1 cellular context compared by ENCODE assay signal in genomic region chr1:116372651-116373444, GRCh38.
TF ChIP-seq lines count a peak whose summit lies in the region.

ATP1A1 (plus strand) TSS chr1:116373244; CDS start chr1:116373512, 268 bp downstream.

TF ChIP-seq in HepG2, 621 proteins besides CTCF, POLR2A, EP300 and RAD21 (continued from another document and continues in another):
- no peak; the same call in 1 of the 2 replicates for TF ChIP-seq TGIF2 (CRISPR knock-in tag; IDR thresholded peaks at IDR 0.05)
- TF ChIP-seq GTF3A (CRISPR knock-in tag; conservative IDR thresholded peaks at IDR 0.05): no peak
- no peak for TF ChIP-seq EEA1 (CRISPR knock-in tag; IDR thresholded peaks at IDR 0.05; ENCODE audit: borderline replicate concordance)
- TF ChIP-seq GZF1 (CRISPR knock-in tag; IDR thresholded peaks at IDR 0.05): 0 out of 2 replicates have a peak, but pooled peaks have one; percentile 40
- peak; percentile 94 for TF ChIP-seq ZMYM2 (CRISPR knock-in tag; IDR thresholded peaks at IDR 0.05)
- peak; percentile 68 for TF ChIP-seq RFX1 (IDR thresholded peaks at IDR 0.05)
- 0 out of 2 replicates have a peak, but pooled peaks have one; percentile 30 for TF ChIP-seq THRA (CRISPR knock-in tag; IDR thresholded peaks at IDR 0.05; ENCODE audit: borderline replicate concordance)
- TF ChIP-seq CBX5 (CRISPR knock-in tag; IDR thresholded peaks at IDR 0.05; ENCODE audit: borderline replicate concordance): peak; percentile 54; the same call in 1 of the 2 replicates
- no peak for TF ChIP-seq MAF1 (CRISPR knock-in tag; IDR thresholded peaks at IDR 0.05; ENCODE audit: borderline replicate concordance)
- no peak for TF ChIP-seq GRHL1 (CRISPR knock-in tag; conservative IDR thresholded peaks at IDR 0.05)
- TF ChIP-seq CBX2 (IDR thresholded peaks at IDR 0.05; ENCODE audit: low read depth, low read length): no peak
- TF ChIP-seq CBX2 (CRISPR knock-in tag; IDR thresholded peaks at IDR 0.05; ENCODE audit: low read depth): no peak
- 0 out of 2 replicates have a peak, but pooled peaks have one; percentile 11 for TF ChIP-seq NFYC (CRISPR knock-in tag; IDR thresholded peaks at IDR 0.05)
- peak; percentile 88 for TF ChIP-seq MAX (IDR thresholded peaks at IDR 0.05)
- peak; percentile 75 for TF ChIP-seq ZSCAN21 (CRISPR knock-in tag; IDR thresholded peaks at IDR 0.05; ENCODE audit: borderline replicate concordance)
- TF ChIP-seq ONECUT2 (CRISPR knock-in tag; IDR thresholded peaks at IDR 0.05): no peak
- TF ChIP-seq JUN (CRISPR knock-in tag; IDR thresholded peaks at IDR 0.05): no peak
- peak; percentile 72 for TF ChIP-seq ARNT2 (CRISPR knock-in tag; IDR thresholded peaks at IDR 0.05; ENCODE audit: low read depth)
- no peak for TF ChIP-seq ZNF296 (CRISPR knock-in tag; conservative IDR thresholded peaks at IDR 0.05)
- peak; percentile 42; the same call in 1 of the 2 replicates for TF ChIP-seq SAFB2 (CRISPR knock-in tag; IDR thresholded peaks at IDR 0.05; ENCODE audit: borderline replicate concordance, low read depth)
- TF ChIP-seq ZNF839 (CRISPR knock-in tag; IDR thresholded peaks at IDR 0.05; ENCODE audit: borderline replicate concordance): no peak
- no peak for TF ChIP-seq ZNF773 (CRISPR knock-in tag; IDR thresholded peaks at IDR 0.05; ENCODE audit: borderline replicate concordance)
- no peak for TF ChIP-seq TERF1 (CRISPR knock-in tag; IDR thresholded peaks at IDR 0.05)
- TF ChIP-seq MXD4 (CRISPR knock-in tag; IDR thresholded peaks at IDR 0.05): peak; percentile 78
- no peak for TF ChIP-seq ZNF432 (CRISPR knock-in tag; IDR thresholded peaks at IDR 0.05; ENCODE audit: borderline replicate concordance)
- TF ChIP-seq AKAP8 (CRISPR knock-in tag; IDR thresholded peaks at IDR 0.05): no peak
- no peak for TF ChIP-seq FOSL1 (CRISPR knock-in tag; IDR thresholded peaks at IDR 0.05; ENCODE audit: borderline replicate concordance)
- no peak for TF ChIP-seq CSRNP2 (CRISPR knock-in tag; conservative IDR thresholded peaks at IDR 0.05; ENCODE audit: low read depth)
- peak; percentile 56; the same call in 1 of the 2 replicates for TF ChIP-seq MEIS1 (CRISPR knock-in tag; IDR thresholded peaks at IDR 0.05; ENCODE audit: borderline replicate concordance)
- peak; percentile 94 for TF ChIP-seq POLR2G (IDR thresholded peaks at IDR 0.05; ENCODE audit: low read depth, low read length)
- TF ChIP-seq BRD4 (CRISPR knock-in tag; IDR thresholded peaks at IDR 0.05): peak; percentile 50; the same call in 1 of the 2 replicates
- 0 out of 2 replicates have a peak, but pooled peaks have one; percentile 16 for TF ChIP-seq BRCA1 (CRISPR knock-in tag; IDR thresholded peaks at IDR 0.05)
- TF ChIP-seq FIP1L1 (IDR thresholded peaks at IDR 0.05; ENCODE audit: borderline replicate concordance, insufficient read depth, low read depth, low read length): no peak
- TF ChIP-seq ZHX2 (IDR thresholded peaks at IDR 0.05; ENCODE audit: low read depth): no peak
- TF ChIP-seq ZHX2 (CRISPR knock-in tag; IDR thresholded peaks at IDR 0.05; ENCODE audit: borderline replicate concordance): peak; percentile 44; the same call in 1 of the 2 replicates
- TF ChIP-seq HMG20A (CRISPR knock-in tag; IDR thresholded peaks at IDR 0.05; ENCODE audit: borderline replicate concordance): no peak
- TF ChIP-seq ZNF275 (CRISPR knock-in tag; IDR thresholded peaks at IDR 0.05; ENCODE audit: borderline replicate concordance): no peak; the same call in 1 of the 2 replicates
- no peak for TF ChIP-seq MTF1 (CRISPR knock-in tag; IDR thresholded peaks at IDR 0.05)
- TF ChIP-seq MEF2D (CRISPR knock-in tag; IDR thresholded peaks at IDR 0.05): peak; percentile 39
- no peak for TF ChIP-seq ZNF263 (CRISPR knock-in tag; IDR thresholded peaks at IDR 0.05)
- no peak for TF ChIP-seq ZUFSP (CRISPR knock-in tag; IDR thresholded peaks at IDR 0.05; ENCODE audit: borderline replicate concordance)
- no peak for TF ChIP-seq ZNF619 (CRISPR knock-in tag; IDR thresholded peaks at IDR 0.05)
- no peak for TF ChIP-seq ZNF484 (CRISPR knock-in tag; IDR thresholded peaks at IDR 0.05; ENCODE audit: borderline replicate concordance, low read depth)
- 0 out of 2 replicates have a peak, but pooled peaks have one; percentile 35 for TF ChIP-seq ZNF556 (CRISPR knock-in tag; IDR thresholded peaks at IDR 0.05; ENCODE audit: borderline replicate concordance)
- TF ChIP-seq ZNF12 (CRISPR knock-in tag; IDR thresholded peaks at IDR 0.05): no peak
- TF ChIP-seq PHF8 (CRISPR knock-in tag; IDR thresholded peaks at IDR 0.05): peak; percentile 71
- TF ChIP-seq ZMAT3 (CRISPR knock-in tag; conservative IDR thresholded peaks at IDR 0.05): peak; percentile 59; the same call in 1 of the 2 replicates
- TF ChIP-seq ZNF530 (CRISPR knock-in tag; IDR thresholded peaks at IDR 0.05; ENCODE audit: low read depth): no peak
